Comparison of ENCODE assay signal across 19 cellular contexts in genomic region chr3:175729466-175729865, GRCh38.
DNase-seq lines count a peak whose midpoint lies in the region; FAIRE-seq and TF ChIP-seq lines count a peak whose summit lies in the region.
"Had no signal": no experiment of that assay in that cellular context is flagged by ENCODE, and none has a peak within 500 bp of the region (broad histone marks: within the 10 kb centered on the region; RNA-seq: fewer than 3 reads in every experiment).

No MANE protein-coding gene starts in this region.

- TF ChIP-seq CTCF in epithelial cell of esophagus (IDR thresholded peaks at IDR 0.05; ENCODE audit: insufficient read depth, low read depth, low read length, missing control alignments) (no peak), keratinocyte (optimal IDR thresholded peaks at IDR 0.05 in 1 of 3, IDR thresholded peaks at IDR 0.05 in 1 of 3, conservative IDR thresholded peaks at IDR 0.05 in 1 of 3; ENCODE audit: extremely low read depth in 1 of 3, insufficient read depth in 2 of 3, low read length in 3 of 3) (no peak)

- H3K4me1 Mint-ChIP-seq in CD8-positive, alpha-beta memory T cell, result no peaks in the 10 kb centered on the region
- H3K4me1 Mint-ChIP-seq: CD4-positive, alpha-beta memory T cell had no signal

- POLR2A ChIA-PET in CD8-positive, alpha-beta memory T cell (lab: Charles Lee), result no interaction called here

- H3K27ac ChIP-seq in keratinocyte (ENCODE audit: control insufficient read depth, insufficient read depth, low read length), result no peak overlapping the region
- H3K27ac ChIP-seq in CD8-positive, alpha-beta memory T cell (ENCODE audit: low read depth, low read length), result no peak overlapping the region
- H3K27ac ChIP-seq: C4-2B, GM23248, KMS-11 had no signal

- dilution Hi-C loops in keratinocyte (cut with MboI; ENCODE audit: extremely low pct_ligation_motif_present, low sequenced_read_pairs), result no loop called here

- no peak overlapping the region for H2AFZ ChIP-seq in keratinocyte (ENCODE audit: control insufficient read depth, low read length)
- H2AFZ ChIP-seq: GM23248 had no signal

- no peaks in the 10 kb centered on the region for H4K20me1 ChIP-seq in keratinocyte (ENCODE audit: control insufficient read depth, extremely low read depth, insufficient read depth, low read length)

- no peaks in the 10 kb centered on the region for H3K27me3 ChIP-seq in keratinocyte (ENCODE audit: control insufficient read depth, extremely low read depth, insufficient read depth, low read length)
- no peaks in the 10 kb centered on the region for H3K27me3 ChIP-seq in CD8-positive, alpha-beta memory T cell (ENCODE audit: insufficient read depth, low read length, poor library complexity, severe bottlenecking)
- H3K27me3 ChIP-seq: BE2C had no signal

- no peak overlapping the region for H3K4me2 ChIP-seq in keratinocyte (ENCODE audit: control insufficient read depth, extremely low read depth, insufficient read depth, low read depth, low read length)
- H3K4me2 ChIP-seq: KMS-11 had no signal

- no peaks in the 10 kb centered on the region for H3K36me3 Mint-ChIP-seq in CD8-positive, alpha-beta memory T cell
- H3K36me3 Mint-ChIP-seq: CD4-positive, alpha-beta memory T cell had no signal

- no peak overlapping the region for H3K27ac Mint-ChIP-seq in CD8-positive, alpha-beta memory T cell
- H3K27ac Mint-ChIP-seq: CD4-positive, alpha-beta memory T cell had no signal

- H3K9me1 ChIP-seq in keratinocyte (ENCODE audit: control insufficient read depth, extremely low read depth, insufficient read depth, low read length), result no peaks in the 10 kb centered on the region

- peaks cover 0 to 12% (median 2%) of the 10 kb centered on the region in 5 donors for H3K9me3 Mint-ChIP-seq in CD8-positive, alpha-beta memory T cell

- H3K36me3 ChIP-seq in keratinocyte (ENCODE audit: control insufficient read depth in 2 of 2, extremely low read depth in 1 of 2, insufficient read depth in 2 of 2, low read length in 2 of 2), result no peaks in the 10 kb centered on the region
- H3K36me3 ChIP-seq in CD8-positive, alpha-beta memory T cell (ENCODE audit: insufficient read depth, low read length), result no peaks in the 10 kb centered on the region
- H3K36me3 ChIP-seq: BE2C had no signal

- no peaks in the 10 kb centered on the region for H3K9me3 ChIP-seq in keratinocyte (ENCODE audit: control insufficient read depth, low read depth, low read length)
- peaks cover 4% of the 10 kb centered on the region for H3K9me3 ChIP-seq in CD8-positive, alpha-beta memory T cell (ENCODE audit: low read length)
- H3K9me3 ChIP-seq: BE2C had no signal

- CTCF ChIA-PET in CD8-positive, alpha-beta memory T cell (lab: Charles Lee), result no interaction called here

- H3K79me2 ChIP-seq in keratinocyte (ENCODE audit: control insufficient read depth, insufficient read depth, low read length), result no peaks in the 10 kb centered on the region

- no peak overlapping the region for H3K4me3 Mint-ChIP-seq in CD8-positive, alpha-beta memory T cell

- H3K4me3 ChIP-seq in epithelial cell of esophagus (ENCODE audit: low read length) (no peak overlapping the region), keratinocyte (ENCODE audit: control insufficient read depth in 2 of 3, extremely low read depth in 1 of 3, insufficient read depth in 2 of 3, low read depth in 1 of 3, low read length in 3 of 3) (no peak overlapping the region)
- no peak overlapping the region for H3K4me3 ChIP-seq in CD8-positive, alpha-beta memory T cell (ENCODE audit: low read length)
- H3K4me3 ChIP-seq: GM23248 had no signal

- no peaks in the 10 kb centered on the region for H3K27me3 Mint-ChIP-seq in CD8-positive, alpha-beta memory T cell
- H3K27me3 Mint-ChIP-seq: CD4-positive, alpha-beta memory T cell had no signal

- DNase-seq in A172 (ENCODE audit: low spot score) (peak; percentile 20), HT1080 (ENCODE audit: low read depth) (peak; percentile 46), epithelial cell of esophagus (ENCODE audit: low read depth) (peak; percentile 30), keratinocyte (ENCODE audit: low read depth, low spot score) (no peak), SKM-1 treated with dmso at 0.1 percent for 144 hours (lab: John Stamatoyannopoulos, UW; ENCODE audit: unreplicated experiment) (no peak), GF-D8 (lab: John Stamatoyannopoulos, UW) (no peak)
- no peak for DNase-seq in CD8-positive, alpha-beta memory T cell
- DNase-seq: BE2C; CD4-positive, alpha-beta memory T cell; COR-L47; DMS53; GM23248; H7 had no signal

- FAIRE-seq in keratinocyte (lab: Jason Lieb, UNC), result peak; percentile 41
- FAIRE-seq: A204.1, D721Med, HepG2, HTR-8/SVneo had no signal

- no peak overlapping the region for H3K9ac ChIP-seq in keratinocyte (ENCODE audit: control insufficient read depth, extremely low read depth, insufficient read depth, low read length)
- H3K9ac ChIP-seq: GM23248, KMS-11 had no signal

- no peaks in the 10 kb centered on the region for H3K4me1 ChIP-seq in keratinocyte (ENCODE audit: control insufficient read depth, extremely low read depth, insufficient read depth, low read length)
- H3K4me1 ChIP-seq in CD8-positive, alpha-beta memory T cell (ENCODE audit: insufficient read depth, low read length), result no peaks in the 10 kb centered on the region

Comparison
In these comparisons a context has a peak if more than half of its experiments do, and no peak if none do; other contexts are left out.
1. DNase-seq: peak in A172 (single experiment), HT1080 (single experiment) and epithelial cell of esophagus (single experiment); none in keratinocyte (single experiment), CD8-positive, alpha-beta memory T cell (0 of 5), SKM-1 treated with dmso at 0.1 percent for 144 hours (single experiment) and GF-D8 (single experiment).